22 cellular contexts compared by ENCODE assay signal in genomic region chr3:174100744-174101143, GRCh38.
DNase-seq lines count a peak whose midpoint lies in the region; ATAC-seq and TF ChIP-seq lines count a peak whose summit lies in the region.
"Had no signal": no experiment of that assay in that cellular context is flagged by ENCODE, and none has a peak within 500 bp of the region (broad histone marks: within the 10 kb centered on the region; RNA-seq: fewer than 3 reads in every experiment).

No MANE protein-coding gene starts in this region.

- H3K9ac ChIP-seq in endodermal cell (ENCODE audit: extremely low read depth, low read length, poor library complexity, severe bottlenecking), result no peak overlapping the region

- H3K4me3 Mint-ChIP-seq in endodermal cell, result no peak overlapping the region
- H3K4me3 Mint-ChIP-seq: activated B cell treated with CpG ODN at 0.5 μM for 24 hours; activated CD4-positive, alpha-beta memory T cell treated with anti-CD3 and anti-CD28 coated beads, Interleukin-2, amount 10 ng/mL, durations not matched to agents 7 days and 5 days; activated T-cell treated with anti-CD3 and anti-CD28 coated beads, Interleukin-2, amount 50 U/mL, for 24 hours; CD4-positive, alpha-beta memory T cell; naive B cell; stimulated activated memory B cell treated with anti-CD40 and anti-IgM and Interleukin-4, amounts not matched to agents 10 μg/mL and 1 μg/mL and 100 μg/mL, for 72 hours had no signal

- H3K4me1 Mint-ChIP-seq in endodermal cell, result no peaks in the 10 kb centered on the region
- H3K4me1 Mint-ChIP-seq: activated B cell treated with CpG ODN at 0.5 μM for 24 hours; activated CD4-positive, alpha-beta memory T cell treated with anti-CD3 and anti-CD28 coated beads, Interleukin-2, amount 10 ng/mL, durations not matched to agents 7 days and 5 days; CD4-positive, alpha-beta memory T cell; naive B cell; stimulated activated memory B cell treated with anti-CD40 and anti-IgM and Interleukin-4, amounts not matched to agents 10 μg/mL and 1 μg/mL and 100 μg/mL, for 72 hours had no signal

- H3K27ac Mint-ChIP-seq in endodermal cell, result no peak overlapping the region
- H3K27ac Mint-ChIP-seq: activated B cell treated with CpG ODN at 0.5 μM for 24 hours; activated CD4-positive, alpha-beta memory T cell treated with anti-CD3 and anti-CD28 coated beads, Interleukin-2, amount 10 ng/mL, durations not matched to agents 7 days and 5 days; activated T-cell treated with anti-CD3 and anti-CD28 coated beads, Interleukin-2, amount 50 U/mL, for 24 hours; CD4-positive, alpha-beta memory T cell; naive B cell; stimulated activated memory B cell treated with anti-CD40 and anti-IgM and Interleukin-4, amounts not matched to agents 10 μg/mL and 1 μg/mL and 100 μg/mL, for 72 hours had no signal

- no peak overlapping the region for H3K4me3 ChIP-seq in endodermal cell (ENCODE audit: low read length)
- H3K4me3 ChIP-seq: heart left ventricle, uterus had no signal

- no peaks in the 10 kb centered on the region for H3K36me3 ChIP-seq in endodermal cell (ENCODE audit: control insufficient read depth, insufficient read depth, low read length)
- H3K36me3 ChIP-seq: heart left ventricle, uterus had no signal

- no peaks in the 10 kb centered on the region for H3K9me3 ChIP-seq in endodermal cell (ENCODE audit: control insufficient read depth, low read length)
- H3K9me3 ChIP-seq: heart left ventricle, uterus had no signal

- no peaks in the 10 kb centered on the region for H3K9me3 Mint-ChIP-seq in endodermal cell
- H3K9me3 Mint-ChIP-seq: activated B cell treated with CpG ODN at 0.5 μM for 24 hours; stimulated activated memory B cell treated with anti-CD40 and anti-IgM and Interleukin-4, amounts not matched to agents 10 μg/mL and 1 μg/mL and 100 μg/mL, for 72 hours had no signal

- 86% methylated on average over 2 of the region's 2 CpGs; no CpG with 5 or more reads in 1 of the 2 experiments for WGBS in endodermal cell (ENCODE audit: insufficient coverage in 1 of 2, insufficient read length in 1 of 2), 2 experiments

- H3K27ac ChIP-seq in foreskin keratinocyte (no peak overlapping the region), endodermal cell (ENCODE audit: low read depth, low read length) (no peak overlapping the region)
- H3K27ac ChIP-seq: heart left ventricle, uterus had no signal

- no peaks in the 10 kb centered on the region for H3K27me3 Mint-ChIP-seq in endodermal cell (ENCODE audit: insufficient read depth)
- H3K27me3 Mint-ChIP-seq: activated B cell treated with CpG ODN at 0.5 μM for 24 hours; activated CD4-positive, alpha-beta memory T cell treated with anti-CD3 and anti-CD28 coated beads, Interleukin-2, amount 10 ng/mL, durations not matched to agents 7 days and 5 days; activated T-cell treated with anti-CD3 and anti-CD28 coated beads, Interleukin-2, amount 50 U/mL, for 24 hours; CD4-positive, alpha-beta memory T cell; naive B cell; stimulated activated memory B cell treated with anti-CD40 and anti-IgM and Interleukin-4, amounts not matched to agents 10 μg/mL and 1 μg/mL and 100 μg/mL, for 72 hours had no signal

- no peak for TF ChIP-seq CTCF in foreskin keratinocyte (conservative IDR thresholded peaks at IDR 0.05)
- TF ChIP-seq CTCF in endodermal cell (conservative IDR thresholded peaks at IDR 0.05), result no peak

- ATAC-seq in GM21390 (IDR thresholded peaks at IDR 0.05; ENCODE audit: unreplicated experiment) (peak; percentile 15), HG03442 (IDR thresholded peaks at IDR 0.05; ENCODE audit: unreplicated experiment) (peak; percentile 8), foreskin keratinocyte (peak; percentile 31), GM21723 (IDR thresholded peaks at IDR 0.05; ENCODE audit: unreplicated experiment) (no peak)
- ATAC-seq: heart left ventricle; stimulated activated memory B cell treated with anti-CD40 and anti-IgM and Interleukin-4, amounts not matched to agents 10 μg/mL and 1 μg/mL and 100 μg/mL, for 72 hours had no signal

- DNase-seq in RKO (ENCODE audit: low spot score), result peak; percentile 14
- no peak for DNase-seq in foreskin keratinocyte
- DNase-seq in endodermal cell, result no peak
- no peak for DNase-seq in dermis blood vessel endothelial cell
- DNase-seq: activated B cell treated with CpG ODN at 0.5 μM for 24 hours; activated CD4-positive, alpha-beta memory T cell treated with anti-CD3 and anti-CD28 coated beads, Interleukin-2, amount 10 ng/mL, durations not matched to agents 7 days and 5 days; activated T-cell treated with anti-CD3 and anti-CD28 coated beads, Interleukin-2, amount 50 U/mL, for 24 hours; CD4-positive, alpha-beta memory T cell; DMS 273 treated with DMSO at 0.1 percent for 48 hours; GOT3; heart left ventricle; Kasumi-1; naive B cell; NCI-H510A; nucleus accumbens; small intestine; T-helper 9 cell; uterus had no signal

- no peaks in the 10 kb centered on the region for H3K27me3 ChIP-seq in foreskin keratinocyte
- no peaks in the 10 kb centered on the region for H3K27me3 ChIP-seq in endodermal cell (ENCODE audit: control insufficient read depth, insufficient read depth, low read length, poor library complexity, severe bottlenecking)
- H3K27me3 ChIP-seq: heart left ventricle, uterus had no signal

- H3K4me1 ChIP-seq in foreskin keratinocyte (peaks cover 4% of the 10 kb centered on the region), endodermal cell (ENCODE audit: control insufficient read depth, insufficient read depth, low read length) (no peaks in the 10 kb centered on the region)
- H3K4me1 ChIP-seq: heart left ventricle, uterus had no signal

- no peaks in the 10 kb centered on the region for H3K36me3 Mint-ChIP-seq in endodermal cell (ENCODE audit: low read depth)
- H3K36me3 Mint-ChIP-seq: CD4-positive, alpha-beta memory T cell; naive B cell; stimulated activated memory B cell treated with anti-CD40 and anti-IgM and Interleukin-4, amounts not matched to agents 10 μg/mL and 1 μg/mL and 100 μg/mL, for 72 hours had no signal
